8 cellular contexts compared by ENCODE assay signal in the genomic region with DNA sequence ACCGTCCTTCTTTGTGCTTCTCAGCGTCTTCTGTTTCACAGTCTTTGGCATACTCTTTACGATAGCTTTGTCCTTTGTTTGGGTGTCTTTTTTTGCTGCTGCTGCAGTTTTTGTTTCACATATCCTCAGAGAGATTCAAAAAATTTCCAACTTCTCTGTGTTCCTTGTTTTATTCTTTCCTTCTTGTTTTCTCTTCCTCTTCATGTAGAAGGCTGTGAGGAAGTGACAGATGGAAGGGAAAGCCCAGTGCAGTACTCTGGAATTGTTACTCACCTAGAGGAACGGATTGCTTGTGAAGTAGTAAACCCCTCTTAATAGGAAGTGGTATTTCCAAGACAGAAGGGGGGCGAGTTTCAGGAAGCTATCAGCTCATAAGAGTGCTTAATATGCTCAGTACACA. TPM values are rescaled to one million over a fixed set of nuclear protein-coding genes. Genes with fewer than 3 reads are reported as not detected.
DNase-seq lines count a peak whose midpoint lies in the region; ATAC-seq and TF ChIP-seq lines count a peak whose summit lies in the region.

No MANE protein-coding gene starts in this region.

- H3F3A ChIP-seq in GM23338 (replicated peaks; ENCODE audit: low read depth), result peaks cover 5% of the 10 kb centered on the region; the same call in 1 of the 2 replicates

- H3K27ac Mint-ChIP-seq in GM23338 (no peak overlapping the region; the same call in 1 of the 2 replicates), memory B cell (peak overlapping the region; percentile 95)
- H3K27ac Mint-ChIP-seq in activated naive CD8-positive, alpha-beta T cell treated with anti-CD3 and anti-CD28 coated beads, Interleukin-2, amount 10 ng/mL, durations not matched to agents 7 days and 5 days, result peak overlapping the region; percentile 78

- peaks cover 11% of the 10 kb centered on the region for H3K4me1 Mint-ChIP-seq in GM23338
- H3K4me1 Mint-ChIP-seq in activated naive CD8-positive, alpha-beta T cell treated with anti-CD3 and anti-CD28 coated beads, Interleukin-2, amount 10 ng/mL, durations not matched to agents 7 days and 5 days, result peaks cover 38% of the 10 kb centered on the region
- peaks cover 17% of the 10 kb centered on the region for H3K4me1 Mint-ChIP-seq in memory B cell

- H3K4me2 ChIP-seq in GM23338, result peak overlapping the region; percentile 31

- CTCF ChIA-PET in RWPE1 (lab: Yijun Ruan, JAX), result no interaction called here

- POLR2A ChIA-PET in activated naive CD8-positive, alpha-beta T cell treated with anti-CD3 and anti-CD28 coated beads, Interleukin-2, amount 10 ng/mL, durations not matched to agents 7 days and 5 days (lab: Charles Lee), result interaction anchor here (0.5 to 1.2 kb wide), 4 partner anchors 8 to 987 kb away, joined by 3 to 4 read pairs (median 3); no protein-coding TSS in a partner anchor
- POLR2A ChIA-PET in RWPE1 (lab: Yijun Ruan, JAX; ENCODE audit: low non-redundant PET), result no interaction called here

- ATAC-seq in GM23338, result no peak
- ATAC-seq in activated naive CD8-positive, alpha-beta T cell treated with anti-CD3 and anti-CD28 coated beads, Interleukin-2, amount 10 ng/mL, durations not matched to agents 7 days and 5 days (ENCODE audit: low read depth), result no peak
- no peak for ATAC-seq in memory B cell (ENCODE audit: low read depth)
- no peak for ATAC-seq in GM19452 (IDR thresholded peaks at IDR 0.05; ENCODE audit: unreplicated experiment)

- peaks cover 16% of the 10 kb centered on the region for H3K4me1 ChIP-seq in GM23338 (ENCODE audit: insufficient read depth)

- peak overlapping the region; percentile 96; the same call in 1 of the 2 replicates for H3K27ac ChIP-seq in 22Rv1
- peak overlapping the region; percentile 36; the same call in 1 of the 2 replicates for H3K27ac ChIP-seq in GM23338 (ENCODE audit: low read depth)
- H3K27ac ChIP-seq in RWPE1, result no peak overlapping the region

- no peak overlapping the region for H2AFZ ChIP-seq in GM23338

- H3K27me3 Mint-ChIP-seq in GM23338 (ENCODE audit: insufficient read depth, low read depth, poor library complexity) (peaks cover 16% of the 10 kb centered on the region), memory B cell (no peaks in the 10 kb centered on the region)
- H3K27me3 Mint-ChIP-seq in activated naive CD8-positive, alpha-beta T cell treated with anti-CD3 and anti-CD28 coated beads, Interleukin-2, amount 10 ng/mL, durations not matched to agents 7 days and 5 days, result no peaks in the 10 kb centered on the region

- peaks cover 15% of the 10 kb centered on the region for H3K79me2 ChIP-seq in GM23338 (replicated peaks; ENCODE audit: insufficient read depth)

- DNase-seq in GM23338 (ENCODE audit: low spot score) (no peak), memory B cell (ENCODE audit: low spot score in 2 of 2) (no peak), NCI-H187 treated with DMSO at 0.1 percent for 48 hours (lab: John Stamatoyannopoulos, UW) (no peak), RWPE1 (ENCODE audit: low spot score) (no peak), NCI-H1417 treated with DMSO at 0.1 percent for 48 hours (lab: John Stamatoyannopoulos, UW) (no peak)
- DNase-seq in activated naive CD8-positive, alpha-beta T cell treated with anti-CD3 and anti-CD28 coated beads, Interleukin-2, amount 10 ng/mL, durations not matched to agents 7 days and 5 days, result no peak

- peak overlapping the region; percentile 70; the same call in 1 of the 2 replicates for H3K4me3 ChIP-seq in GM23338

- TF ChIP-seq CTCF in 22Rv1 (IDR thresholded peaks at IDR 0.05), result no peak
- TF ChIP-seq CTCF in GM23338 (conservative IDR thresholded peaks at IDR 0.05; ENCODE audit: low read depth in 2 of 2), result no peak
- no peak for TF ChIP-seq CTCF in RWPE1 (conservative IDR thresholded peaks at IDR 0.05; ENCODE audit: low read depth)

- H3K4me3 Mint-ChIP-seq in GM23338, result peak overlapping the region; percentile 98
- peak overlapping the region; percentile 90 for H3K4me3 Mint-ChIP-seq in activated naive CD8-positive, alpha-beta T cell treated with anti-CD3 and anti-CD28 coated beads, Interleukin-2, amount 10 ng/mL, durations not matched to agents 7 days and 5 days
- H3K4me3 Mint-ChIP-seq in memory B cell, result peak overlapping the region; percentile 95

- H4K20me1 ChIP-seq in GM23338 (replicated peaks; ENCODE audit: insufficient read depth), result no peaks in the 10 kb centered on the region

- H3K9me2 ChIP-seq in GM23338 (ENCODE audit: insufficient read depth), result no peaks in the 10 kb centered on the region

- H3K36me3 Mint-ChIP-seq in GM23338 (ENCODE audit: low read depth) (peaks cover 20% of the 10 kb centered on the region), memory B cell (peaks cover 11% of the 10 kb centered on the region)
- H3K36me3 Mint-ChIP-seq in activated naive CD8-positive, alpha-beta T cell treated with anti-CD3 and anti-CD28 coated beads, Interleukin-2, amount 10 ng/mL, durations not matched to agents 7 days and 5 days, result peaks cover 13% of the 10 kb centered on the region

- H3K9me3 Mint-ChIP-seq in GM23338 (peaks cover 2% of the 10 kb centered on the region; the same call in 1 of the 3 replicates), memory B cell (no peaks in the 10 kb centered on the region)
- no peaks in the 10 kb centered on the region for H3K9me3 Mint-ChIP-seq in activated naive CD8-positive, alpha-beta T cell treated with anti-CD3 and anti-CD28 coated beads, Interleukin-2, amount 10 ng/mL, durations not matched to agents 7 days and 5 days

- no peaks in the 10 kb centered on the region for H3K36me3 ChIP-seq in GM23338 (ENCODE audit: insufficient read depth)

- H3K27me3 ChIP-seq in GM23338 (ENCODE audit: insufficient read depth), result no peaks in the 10 kb centered on the region

TF ChIP-seq in GM23338, 12 proteins besides CTCF, POLR2A, EP300 and RAD21 (continues in another document):
- TF ChIP-seq STAT1 (IDR thresholded peaks at IDR 0.05; ENCODE audit: unreplicated experiment) (no peak), ZNF114 (CRISPR knock-in tag; IDR thresholded peaks at IDR 0.05) (no peak)
- TF ChIP-seq, protein P1, sequence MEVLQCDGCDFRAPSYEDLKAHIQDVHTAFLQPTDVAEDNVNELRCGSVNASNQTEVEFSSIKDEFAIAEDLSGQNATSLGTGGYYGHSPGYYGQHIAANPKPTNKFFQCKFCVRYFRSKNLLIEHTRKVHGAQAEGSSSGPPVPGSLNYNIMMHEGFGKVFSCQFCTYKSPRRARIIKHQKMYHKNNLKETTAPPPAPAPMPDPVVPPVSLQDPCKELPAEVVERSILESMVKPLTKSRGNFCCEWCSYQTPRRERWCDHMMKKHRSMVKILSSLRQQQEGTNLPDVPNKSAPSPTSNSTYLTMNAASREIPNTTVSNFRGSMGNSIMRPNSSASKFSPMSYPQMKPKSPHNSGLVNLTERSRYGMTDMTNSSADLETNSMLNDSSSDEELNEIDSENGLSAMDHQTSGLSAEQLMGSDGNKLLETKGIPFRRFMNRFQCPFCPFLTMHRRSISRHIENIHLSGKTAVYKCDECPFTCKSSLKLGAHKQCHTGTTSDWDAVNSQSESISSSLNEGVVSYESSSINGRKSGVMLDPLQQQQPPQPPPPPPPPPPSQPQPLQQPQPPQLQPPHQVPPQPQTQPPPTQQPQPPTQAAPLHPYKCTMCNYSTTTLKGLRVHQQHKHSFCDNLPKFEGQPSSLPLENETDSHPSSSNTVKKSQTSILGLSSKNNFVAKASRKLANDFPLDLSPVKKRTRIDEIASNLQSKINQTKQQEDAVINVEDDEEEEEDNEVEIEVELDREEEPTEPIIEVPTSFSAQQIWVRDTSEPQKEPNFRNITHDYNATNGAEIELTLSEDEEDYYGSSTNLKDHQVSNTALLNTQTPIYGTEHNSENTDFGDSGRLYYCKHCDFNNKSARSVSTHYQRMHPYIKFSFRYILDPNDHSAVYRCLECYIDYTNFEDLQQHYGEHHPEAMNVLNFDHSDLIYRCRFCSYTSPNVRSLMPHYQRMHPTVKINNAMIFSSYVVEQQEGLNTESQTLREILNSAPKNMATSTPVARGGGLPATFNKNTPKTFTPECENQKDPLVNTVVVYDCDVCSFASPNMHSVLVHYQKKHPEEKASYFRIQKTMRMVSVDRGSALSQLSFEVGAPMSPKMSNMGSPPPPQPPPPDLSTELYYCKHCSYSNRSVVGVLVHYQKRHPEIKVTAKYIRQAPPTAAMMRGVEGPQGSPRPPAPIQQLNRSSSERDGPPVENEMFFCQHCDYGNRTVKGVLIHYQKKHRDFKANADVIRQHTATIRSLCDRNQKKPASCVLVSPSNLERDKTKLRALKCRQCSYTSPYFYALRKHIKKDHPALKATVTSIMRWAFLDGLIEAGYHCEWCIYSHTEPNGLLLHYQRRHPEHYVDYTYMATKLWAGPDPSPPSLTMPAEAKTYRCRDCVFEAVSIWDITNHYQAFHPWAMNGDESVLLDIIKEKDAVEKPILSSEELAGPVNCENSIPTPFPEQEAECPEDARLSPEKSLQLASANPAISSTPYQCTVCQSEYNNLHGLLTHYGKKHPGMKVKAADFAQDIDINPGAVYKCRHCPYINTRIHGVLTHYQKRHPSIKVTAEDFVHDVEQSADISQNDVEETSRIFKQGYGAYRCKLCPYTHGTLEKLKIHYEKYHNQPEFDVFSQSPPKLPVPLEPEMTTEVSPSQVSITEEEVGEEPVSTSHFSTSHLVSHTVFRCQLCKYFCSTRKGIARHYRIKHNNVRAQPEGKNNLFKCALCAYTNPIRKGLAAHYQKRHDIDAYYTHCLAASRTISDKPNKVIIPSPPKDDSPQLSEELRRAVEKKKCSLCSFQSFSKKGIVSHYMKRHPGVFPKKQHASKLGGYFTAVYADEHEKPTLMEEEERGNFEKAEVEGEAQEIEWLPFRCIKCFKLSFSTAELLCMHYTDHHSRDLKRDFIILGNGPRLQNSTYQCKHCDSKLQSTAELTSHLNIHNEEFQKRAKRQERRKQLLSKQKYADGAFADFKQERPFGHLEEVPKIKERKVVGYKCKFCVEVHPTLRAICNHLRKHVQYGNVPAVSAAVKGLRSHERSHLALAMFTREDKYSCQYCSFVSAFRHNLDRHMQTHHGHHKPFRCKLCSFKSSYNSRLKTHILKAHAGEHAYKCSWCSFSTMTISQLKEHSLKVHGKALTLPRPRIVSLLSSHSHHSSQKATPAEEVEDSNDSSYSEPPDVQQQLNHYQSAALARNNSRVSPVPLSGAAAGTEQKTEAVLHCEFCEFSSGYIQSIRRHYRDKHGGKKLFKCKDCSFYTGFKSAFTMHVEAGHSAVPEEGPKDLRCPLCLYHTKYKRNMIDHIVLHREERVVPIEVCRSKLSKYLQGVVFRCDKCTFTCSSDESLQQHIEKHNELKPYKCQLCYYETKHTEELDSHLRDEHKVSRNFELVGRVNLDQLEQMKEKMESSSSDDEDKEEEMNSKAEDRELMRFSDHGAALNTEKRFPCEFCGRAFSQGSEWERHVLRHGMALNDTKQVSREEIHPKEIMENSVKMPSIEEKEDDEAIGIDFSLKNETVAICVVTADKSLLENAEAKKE (CRISPR knock-in tag; IDR thresholded peaks at IDR 0.05), result no peak

RNA-seq across cellular contexts. Expression of a gene that starts 1.7 kb away (rescaled TPM):
- 20.5 and 21.6 TPM in 2 replicates for total RNA-seq in GM23338 (2014; rRNA removed; shearing (Covaris generic))
- polyA plus RNA-seq in GM23338 (2016; fragmentation: Nextera tagmentation; extraction: Ambion mirVana), result 9.0 and 9.3 TPM in 2 replicates
- total RNA-seq in activated naive CD8-positive, alpha-beta T cell treated with anti-CD3 and anti-CD28 coated beads, Interleukin-2, amount 10 ng/mL, durations not matched to agents 7 days and 5 days, result 10 to 100 TPM; 21.4 to 23.3 TPM

RNA-seq across cellular contexts. Expression of a gene that starts 50.7 kb away (rescaled TPM):
- 52.8 and 59.4 TPM in 2 replicates for total RNA-seq in GM23338 (2014; rRNA removed; shearing (Covaris generic))
- 11.7 and 12.5 TPM in 2 replicates for polyA plus RNA-seq in GM23338 (2016; fragmentation: Nextera tagmentation; extraction: Ambion mirVana)
- total RNA-seq in activated naive CD8-positive, alpha-beta T cell treated with anti-CD3 and anti-CD28 coated beads, Interleukin-2, amount 10 ng/mL, durations not matched to agents 7 days and 5 days, result 10 to 100 TPM; 32.2 to 38.1 TPM
